ENCODE assay signal across 8 cellular contexts in genomic region chr9:35657327-35658143, GRCh38. TPM values are rescaled to one million over a fixed set of nuclear protein-coding genes. Genes with fewer than 3 reads are reported as not detected.
DNase-seq lines count a peak whose midpoint lies in the region; TF ChIP-seq lines count a peak whose summit lies in the region.

TSS of gene RMRP (minus strand) at chr9:35658019.

- peaks cover 5% of the 10 kb centered on the region for H3K27me3 Mint-ChIP-seq in nephron (ENCODE audit: low read depth)
- peaks cover 4% of the 10 kb centered on the region for H3K27me3 Mint-ChIP-seq in stimulated activated naive CD8-positive, alpha-beta T cell treated with anti-CD3 and anti-CD28 coated beads, Interleukin-15, Interleukin-2, amounts not matched to agents 100 ng/mL and 50 ng/mL, for 24 hours

- H3K27ac Mint-ChIP-seq in nephron, result peak within 1 kb of the TSS; percentile 99
- H3K27ac Mint-ChIP-seq in stimulated activated naive CD8-positive, alpha-beta T cell treated with anti-CD3 and anti-CD28 coated beads, Interleukin-15, Interleukin-2, amounts not matched to agents 100 ng/mL and 50 ng/mL, for 24 hours, result peak within 1 kb of the TSS; percentile 100

- peaks cover 26% of the 10 kb centered on the region for H3K36me3 Mint-ChIP-seq in nephron (ENCODE audit: low read depth)
- peaks cover 36% of the 10 kb centered on the region for H3K36me3 Mint-ChIP-seq in stimulated activated naive CD8-positive, alpha-beta T cell treated with anti-CD3 and anti-CD28 coated beads, Interleukin-15, Interleukin-2, amounts not matched to agents 100 ng/mL and 50 ng/mL, for 24 hours (ENCODE audit: low read depth)

- H3K27me3 ChIP-seq in H7 (ENCODE audit: control insufficient read depth, insufficient read depth, low read length), result no peaks in the 10 kb centered on the region

- H3K4me3 ChIP-seq in H7 (ENCODE audit: insufficient read depth, low read depth, low read length) (peak within 1 kb of the TSS; percentile 90), fibroblast of the aortic adventitia (ENCODE audit: low read depth, low read length) (peak within 1 kb of the TSS; percentile 94)

- H3K36me3 ChIP-seq in H7 (replicated peaks; ENCODE audit: control insufficient read depth, insufficient read depth, low read length), result peaks cover 10% of the 10 kb centered on the region

- H3K9me3 Mint-ChIP-seq in nephron, result no peaks in the 10 kb centered on the region
- H3K9me3 Mint-ChIP-seq in stimulated activated naive CD8-positive, alpha-beta T cell treated with anti-CD3 and anti-CD28 coated beads, Interleukin-15, Interleukin-2, amounts not matched to agents 100 ng/mL and 50 ng/mL, for 24 hours, result no peaks in the 10 kb centered on the region

- DNase-seq in EH (ENCODE audit: low read depth) (peak; percentile 100), H7 (peak; percentile 96), M059J (ENCODE audit: low read depth) (peak; percentile 100), SHP77 treated with DMSO at 0.1 percent for 48 hours (lab: John Stamatoyannopoulos, UW) (peak; percentile 74), fibroblast of the aortic adventitia (ENCODE audit: low read depth) (peak; percentile 100)
- peak; percentile 97 for DNase-seq in activated effector memory CD4-positive, alpha-beta T cell treated with anti-CD3 and anti-CD28 coated beads, Interleukin-2, amount 50 U/mL, for 16 hours

- peak within 1 kb of the TSS; percentile 78 to 88 (median 84) for H3K4me3 Mint-ChIP-seq in nephron
- peak within 1 kb of the TSS; percentile 87 for H3K4me3 Mint-ChIP-seq in stimulated activated naive CD8-positive, alpha-beta T cell treated with anti-CD3 and anti-CD28 coated beads, Interleukin-15, Interleukin-2, amounts not matched to agents 100 ng/mL and 50 ng/mL, for 24 hours

- peak; percentile 40 for TF ChIP-seq CTCF in fibroblast of the aortic adventitia (IDR thresholded peaks at IDR 0.05; ENCODE audit: insufficient read depth, low read length)
- peak; percentile 28 to 55 (median 39) for TF ChIP-seq CTCF in nephron (IDR thresholded peaks at IDR 0.05; ENCODE audit: unreplicated experiment in 3 of 3)

- H3K4me1 Mint-ChIP-seq in nephron, result peaks cover 42% of the 10 kb centered on the region
- peaks cover 60% of the 10 kb centered on the region for H3K4me1 Mint-ChIP-seq in stimulated activated naive CD8-positive, alpha-beta T cell treated with anti-CD3 and anti-CD28 coated beads, Interleukin-15, Interleukin-2, amounts not matched to agents 100 ng/mL and 50 ng/mL, for 24 hours (ENCODE audit: low read depth)

RNA-seq across cellular contexts. Expression of gene RMRP, which starts in this region (rescaled TPM):
- 10,629 and 14,347 TPM in 2 replicates for total RNA-seq in H7 (2014; rRNA removed; shearing (Covaris generic))
- 4,274 and 18,093 TPM in 2 replicates for total RNA-seq in M059J (2014; rRNA removed; shearing (Covaris generic))
- total RNA-seq in fibroblast of the aortic adventitia (ENCODE audit: low replicate concordance), result 966 and 30,763 TPM in 2 replicates

Comparison
In these comparisons a context has a peak if more than half of its experiments do, and no peak if none do; other contexts are left out.
1. Peak in every context shown above with its lines: DNase-seq and H3K4me3 ChIP-seq.